Comparison of ENCODE assay signal across 18 cellular contexts in genomic region chr5:66002415-66002814, GRCh38.
DNase-seq lines count a peak whose midpoint lies in the region; ATAC-seq and TF ChIP-seq lines count a peak whose summit lies in the region.
"Had no signal": no experiment of that assay in that cellular context is flagged by ENCODE, and none has a peak within 500 bp of the region (broad histone marks: within the 10 kb centered on the region; RNA-seq: fewer than 3 reads in every experiment).

No MANE protein-coding gene starts in this region.

- H3K9me3 Mint-ChIP-seq in activated naive CD4-positive, alpha-beta T cell treated with anti-CD3 and anti-CD28 coated beads, Interleukin-2, amount 50 U/mL, for 24 hours = no peaks in the 10 kb centered on the region
- peaks cover 9% of the 10 kb centered on the region for H3K9me3 Mint-ChIP-seq in activated naive CD8-positive, alpha-beta T cell treated with anti-CD3 and anti-CD28 coated beads for 36 hours
- H3K9me3 Mint-ChIP-seq in stimulated activated naive CD8-positive, alpha-beta T cell treated with anti-CD3 and anti-CD28 coated beads, Interleukin-15, Interleukin-2, amounts not matched to agents 100 ng/mL and 50 ng/mL, for 24 hours = no peaks in the 10 kb centered on the region
- peaks cover 3% of the 10 kb centered on the region for H3K9me3 Mint-ChIP-seq in glutamatergic neuron (ENCODE audit: unreplicated experiment)

- peak overlapping the region; percentile 51 for H3K27ac Mint-ChIP-seq in activated naive CD4-positive, alpha-beta T cell treated with anti-CD3 and anti-CD28 coated beads, Interleukin-2, amount 50 U/mL, for 24 hours
- H3K27ac Mint-ChIP-seq in activated naive CD8-positive, alpha-beta T cell treated with anti-CD3 and anti-CD28 coated beads for 36 hours = peak overlapping the region; percentile 35
- peak overlapping the region; percentile 64 for H3K27ac Mint-ChIP-seq in stimulated activated naive CD8-positive, alpha-beta T cell treated with anti-CD3 and anti-CD28 coated beads, Interleukin-15, Interleukin-2, amounts not matched to agents 100 ng/mL and 50 ng/mL, for 24 hours
- H3K27ac Mint-ChIP-seq in glutamatergic neuron (ENCODE audit: unreplicated experiment) = no peak overlapping the region

- peaks cover 41% of the 10 kb centered on the region for H3K36me3 Mint-ChIP-seq in activated naive CD4-positive, alpha-beta T cell treated with anti-CD3 and anti-CD28 coated beads, Interleukin-2, amount 50 U/mL, for 24 hours
- H3K36me3 Mint-ChIP-seq in activated naive CD8-positive, alpha-beta T cell treated with anti-CD3 and anti-CD28 coated beads for 36 hours = peaks cover 48% of the 10 kb centered on the region
- H3K36me3 Mint-ChIP-seq in stimulated activated naive CD8-positive, alpha-beta T cell treated with anti-CD3 and anti-CD28 coated beads, Interleukin-15, Interleukin-2, amounts not matched to agents 100 ng/mL and 50 ng/mL, for 24 hours (ENCODE audit: low read depth) = peaks cover 48% of the 10 kb centered on the region
- H3K36me3 Mint-ChIP-seq in glutamatergic neuron (ENCODE audit: unreplicated experiment) = peaks cover 15% of the 10 kb centered on the region

- peak overlapping the region; percentile 12 for H3K4me3 Mint-ChIP-seq in activated naive CD4-positive, alpha-beta T cell treated with anti-CD3 and anti-CD28 coated beads, Interleukin-2, amount 50 U/mL, for 24 hours
- no peak overlapping the region for H3K4me3 Mint-ChIP-seq in activated naive CD8-positive, alpha-beta T cell treated with anti-CD3 and anti-CD28 coated beads for 36 hours
- H3K4me3 Mint-ChIP-seq in stimulated activated naive CD8-positive, alpha-beta T cell treated with anti-CD3 and anti-CD28 coated beads, Interleukin-15, Interleukin-2, amounts not matched to agents 100 ng/mL and 50 ng/mL, for 24 hours = peak overlapping the region; percentile 15
- H3K4me3 Mint-ChIP-seq in glutamatergic neuron (ENCODE audit: unreplicated experiment) = no peak overlapping the region

- no peaks in the 10 kb centered on the region for H3K27me3 Mint-ChIP-seq in activated naive CD4-positive, alpha-beta T cell treated with anti-CD3 and anti-CD28 coated beads, Interleukin-2, amount 50 U/mL, for 24 hours
- no peaks in the 10 kb centered on the region for H3K27me3 Mint-ChIP-seq in activated naive CD8-positive, alpha-beta T cell treated with anti-CD3 and anti-CD28 coated beads for 36 hours
- no peaks in the 10 kb centered on the region for H3K27me3 Mint-ChIP-seq in stimulated activated naive CD8-positive, alpha-beta T cell treated with anti-CD3 and anti-CD28 coated beads, Interleukin-15, Interleukin-2, amounts not matched to agents 100 ng/mL and 50 ng/mL, for 24 hours
- H3K27me3 Mint-ChIP-seq in glutamatergic neuron (ENCODE audit: unreplicated experiment) = peaks cover 5% of the 10 kb centered on the region

- WGBS in right lobe of liver (ENCODE audit: insufficient coverage, low coverage, low lambda C conversion rate, missing lambda C conversion rate) = 77% methylated on average over 2 of the region's 2 CpGs

- H3K9me3 ChIP-seq in right lobe of liver = no peaks in the 10 kb centered on the region
- H3K9me3 ChIP-seq: gastroesophageal sphincter had no signal

- ATAC-seq in HG02870 (IDR thresholded peaks at IDR 0.05; ENCODE audit: unreplicated experiment) (peak; percentile 77), right lobe of liver (no peak)
- ATAC-seq: gastroesophageal sphincter, sciatic nerve had no signal

- peaks cover 0 to 5% (median 0%) of the 10 kb centered on the region in 4 donors for H3K4me1 ChIP-seq in right lobe of liver
- H3K4me1 ChIP-seq: gastroesophageal sphincter had no signal

- no peak for TF ChIP-seq POLR2A in right lobe of liver (IDR thresholded peaks at IDR 0.05)

- no peak for DNase-seq in activated naive CD4-positive, alpha-beta T cell treated with Interleukin-2 at 50 U/mL for 16 hours
- DNase-seq in activated naive CD8-positive, alpha-beta T cell treated with anti-CD3 and anti-CD28 coated beads for 36 hours = no peak
- DNase-seq in amygdala (lab: John Stamatoyannopoulos, UW) = no peak
- no peak for DNase-seq in glutamatergic neuron
- no peak for DNase-seq in right lobe of liver
- DNase-seq: ACHN; activated CD4-positive, alpha-beta T cell treated with anti-CD3 and anti-CD28 coated beads, Interleukin-2, amount 50 U/mL, for 4 hours; activated effector memory CD4-positive, alpha-beta T cell treated with anti-CD3 and anti-CD28 coated beads, Interleukin-2, amount 50 U/mL, for 16 hours; dorsolateral prefrontal cortex; H7; Kasumi-1; NCI-H1436 treated with DMSO at 0.1 percent for 48 hours; occipital lobe had no signal

- intact Hi-C loops in right lobe of liver (cut with DNase I) = no loop called here

- H3K4me1 Mint-ChIP-seq in activated naive CD4-positive, alpha-beta T cell treated with anti-CD3 and anti-CD28 coated beads, Interleukin-2, amount 50 U/mL, for 24 hours = peaks cover 69% of the 10 kb centered on the region
- H3K4me1 Mint-ChIP-seq in activated naive CD8-positive, alpha-beta T cell treated with anti-CD3 and anti-CD28 coated beads for 36 hours = peaks cover 34% of the 10 kb centered on the region
- H3K4me1 Mint-ChIP-seq in stimulated activated naive CD8-positive, alpha-beta T cell treated with anti-CD3 and anti-CD28 coated beads, Interleukin-15, Interleukin-2, amounts not matched to agents 100 ng/mL and 50 ng/mL, for 24 hours (ENCODE audit: low read depth) = peaks cover 42% of the 10 kb centered on the region
- no peaks in the 10 kb centered on the region for H3K4me1 Mint-ChIP-seq in glutamatergic neuron (ENCODE audit: low read depth, unreplicated experiment)

- no peak overlapping the region for H3K4me3 ChIP-seq in right lobe of liver
- H3K4me3 ChIP-seq: dorsolateral prefrontal cortex, gastroesophageal sphincter had no signal

- no peaks in the 10 kb centered on the region for H3K36me3 ChIP-seq in right lobe of liver

- TF ChIP-seq CTCF in glutamatergic neuron (IDR thresholded peaks at IDR 0.05; ENCODE audit: partially characterized antibody, unreplicated experiment) (no peak), right lobe of liver (IDR thresholded peaks at IDR 0.05) (no peak)

- H3K27me3 ChIP-seq in right lobe of liver = no peaks in the 10 kb centered on the region
- H3K27me3 ChIP-seq: dorsolateral prefrontal cortex, gastroesophageal sphincter had no signal

- no peak overlapping the region for H3K27ac ChIP-seq in right lobe of liver
- H3K27ac ChIP-seq: dorsolateral prefrontal cortex, gastroesophageal sphincter had no signal

Comparison
In these comparisons a context has a peak if more than half of its experiments do, and no peak if none do; other contexts are left out.
1. H3K4me3 Mint-ChIP-seq: peak in activated naive CD4-positive, alpha-beta T cell treated with anti-CD3 and anti-CD28 coated beads, Interleukin-2, amount 50 U/mL, for 24 hours (single experiment) and stimulated activated naive CD8-positive, alpha-beta T cell treated with anti-CD3 and anti-CD28 coated beads, Interleukin-15, Interleukin-2, amounts not matched to agents 100 ng/mL and 50 ng/mL, for 24 hours (single experiment); none in activated naive CD8-positive, alpha-beta T cell treated with anti-CD3 and anti-CD28 coated beads for 36 hours (single experiment) and glutamatergic neuron (single experiment).